19 cellular contexts compared by ENCODE assay signal in genomic region chr2:67660871-67661270, GRCh38.
"Had no signal": no experiment of that assay in that cellular context is flagged by ENCODE, and none has a peak within 500 bp of the region (broad histone marks: within the 10 kb centered on the region; RNA-seq: fewer than 3 reads in every experiment).

No MANE protein-coding gene starts in this region.

- H3K36me3 ChIP-seq: brain microvascular endothelial cell, esophagus squamous epithelium, spleen, upper lobe of left lung had no signal

- H3K4me3 ChIP-seq: esophagus squamous epithelium, lung, spleen, upper lobe of left lung had no signal

- H3K27ac ChIP-seq: brain microvascular endothelial cell, spleen, upper lobe of left lung had no signal

- H3K27me3 ChIP-seq: brain microvascular endothelial cell, esophagus squamous epithelium, spleen, upper lobe of left lung had no signal

- H3K4me1 ChIP-seq: spleen, upper lobe of left lung had no signal

- ATAC-seq: activated T-cell treated with anti-CD3 and anti-CD28 coated beads, Interleukin-2, amount 50 U/mL, for 72 hours; left lobe of liver; naive thymus-derived CD4-positive, alpha-beta T cell; sciatic nerve had no signal

- H3K9me3 ChIP-seq: esophagus squamous epithelium, spleen had no signal

- DNase-seq: activated CD4-positive, alpha-beta memory T cell treated with anti-CD3 and anti-CD28 coated beads for 36 hours; activated CD4-positive, alpha-beta T cell treated with anti-CD3 and anti-CD28 coated beads for 48 hours; activated effector memory CD4-positive, alpha-beta T cell treated with anti-CD3 and anti-CD28 coated beads, Interleukin-2, amount 50 U/mL, for 16 hours; activated naive CD4-positive, alpha-beta T cell treated with anti-CD3 and anti-CD28 coated beads, Interleukin-2, amount 10 ng/mL, durations not matched to agents 7 days and 5 days; activated T-cell treated with anti-CD3 and anti-CD28 coated beads, Interleukin-2, amount 50 U/mL, for 72 hours; anterior cingulate cortex; brain microvascular endothelial cell; central memory CD4-positive, alpha-beta T cell; effector memory CD4-positive, alpha-beta T cell; esophagus squamous epithelium; immature natural killer cell; naive thymus-derived CD4-positive, alpha-beta T cell; spleen; stimulated activated CD4-positive, alpha-beta T cell treated with anti-CD3 and anti-CD28 coated beads, Interleukin-4, amount 100 ng/mL, for 1 hour; stimulated activated naive CD4-positive, alpha-beta T cell; upper lobe of left lung had no signal
